ENCODE assay signal across 9 cellular contexts in the genomic region with DNA sequence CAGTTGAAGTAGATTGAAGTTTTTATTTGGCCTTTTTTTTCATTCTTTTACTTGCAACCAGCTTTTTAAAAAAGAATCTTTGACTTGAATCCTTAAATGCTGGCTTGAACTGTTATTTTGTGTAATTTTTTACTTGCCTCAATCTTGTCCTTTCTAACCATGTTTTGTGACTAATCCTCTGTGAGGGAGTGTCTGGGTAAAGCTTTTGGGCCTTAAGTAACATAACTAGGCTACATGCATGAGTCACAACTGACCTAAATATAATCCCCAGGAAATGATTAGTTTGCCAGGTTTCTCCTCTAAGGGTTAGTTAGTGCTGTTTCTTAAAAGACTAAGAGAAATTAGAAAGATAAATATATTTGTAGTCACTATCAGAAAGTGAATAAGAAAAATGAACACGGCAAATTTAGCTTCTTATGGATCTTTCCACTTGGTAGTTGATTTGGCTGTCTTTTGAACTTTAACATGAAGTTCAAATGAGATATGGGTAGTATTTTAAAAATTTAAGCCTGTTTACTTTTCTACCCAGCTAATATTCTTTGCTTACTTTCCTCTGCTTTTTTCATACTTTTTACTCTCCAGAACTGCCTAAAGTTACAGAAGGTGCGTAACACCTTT. TPM values are rescaled to one million over a fixed set of nuclear protein-coding genes. Genes with fewer than 3 reads are reported as not detected.
A peak's percentile ranks its signal among the peaks of the same experiment; 100 is the strongest.
DNase-seq lines count a peak whose midpoint lies in the region; ATAC-seq and TF ChIP-seq lines count a peak whose summit lies in the region.
"Had no signal": no experiment of that assay in that cellular context is flagged by ENCODE, and none has a peak within 500 bp of the region (broad histone marks: within the 10 kb centered on the region; RNA-seq: fewer than 3 reads in every experiment).

No MANE protein-coding gene starts in this region.

- intact Hi-C loops in aorta (cut with DNase I) = loop anchor here in 1 of 2 donors (5.0 kb wide), 1 partner anchor 519 kb away; a partner anchor contains a TSS

- peaks cover 23% of the 10 kb centered on the region for H3K79me2 ChIP-seq in Karpas-422 (ENCODE audit: low read length)

- H3K27ac ChIP-seq in Karpas-422 (ENCODE audit: low read length) (no peak overlapping the region; the same call in 1 of the 2 replicates), aorta (ENCODE audit: low read depth in 1 of 2, low read length in 2 of 2) (peak overlapping the region in 1 of 2 donors; percentile 43)

- peaks cover 4% of the 10 kb centered on the region; the same call in 1 of the 2 replicates for H3K4me1 ChIP-seq in Karpas-422 (ENCODE audit: low read length)
- H3K4me1 ChIP-seq in aorta (ENCODE audit: control insufficient read depth in 1 of 2, insufficient read depth in 2 of 2, low read length in 2 of 2) = no peaks in the 10 kb centered on the region

- H3K4me3 ChIP-seq in Karpas-422 (ENCODE audit: low read length) = no peak overlapping the region
- H3K4me3 ChIP-seq in astrocyte of the cerebellum (ENCODE audit: low read depth, low read length) = no peak overlapping the region
- H3K4me3 ChIP-seq in kidney epithelial cell (ENCODE audit: low read depth, low read length) = no peak overlapping the region
- H3K4me3 ChIP-seq in aorta (ENCODE audit: low read length in 2 of 2) = no peak overlapping the region

- H2AFZ ChIP-seq in Karpas-422 (ENCODE audit: low read length) = no peak overlapping the region

- peak; percentile 1 for DNase-seq in GDM1 (lab: John Stamatoyannopoulos, UW)
- no peak for DNase-seq in Karpas-422
- peak; percentile 89 for DNase-seq in astrocyte of the cerebellum (ENCODE audit: low read depth)
- peak; percentile 88 for DNase-seq in kidney epithelial cell (ENCODE audit: low read depth)
- no peak for DNase-seq in aorta
- DNase-seq in stimulated activated CD4-positive, alpha-beta T cell treated with anti-CD3 and anti-CD28 coated beads, Interleukin-1b, Interleukin-23, amount 100 ng/mL, for 48 hours = no peak
- DNase-seq in NCI-H1417 (lab: John Stamatoyannopoulos, UW) = no peak

- H3K4me2 ChIP-seq in Karpas-422 (ENCODE audit: low read depth, low read length, poor library complexity, severe bottlenecking) = peak overlapping the region; percentile 13

- 37 to 45% methylated on average over 2 of the region's 2 CpGs for WGBS in aorta, 2 donors

- H3K9me3 ChIP-seq in Karpas-422 (ENCODE audit: low read length) (no peaks in the 10 kb centered on the region), aorta (ENCODE audit: control insufficient read depth, low read length) (no peaks in the 10 kb centered on the region)

- no peaks in the 10 kb centered on the region for H3K9me2 ChIP-seq in Karpas-422 (replicated peaks; ENCODE audit: insufficient read depth, low read length)

- H3K36me3 ChIP-seq in Karpas-422 (ENCODE audit: insufficient read depth, low read length) (peaks cover 43% of the 10 kb centered on the region), kidney epithelial cell (ENCODE audit: control insufficient read depth, insufficient read depth, low read length) (no peaks in the 10 kb centered on the region), aorta (ENCODE audit: control insufficient read depth in 1 of 2, insufficient read depth in 2 of 2, low read length in 1 of 2) (peaks cover 0 to 2% of the 10 kb centered on the region in 2 donors)

- no peak overlapping the region for H3K9ac ChIP-seq in Karpas-422 (ENCODE audit: low read length)

- H3K27me3 ChIP-seq in Karpas-422 (ENCODE audit: low read length) = no peaks in the 10 kb centered on the region
- H3K27me3 ChIP-seq in kidney epithelial cell (ENCODE audit: control insufficient read depth, insufficient read depth, low read length) = no peaks in the 10 kb centered on the region
- no peaks in the 10 kb centered on the region for H3K27me3 ChIP-seq in aorta (ENCODE audit: control insufficient read depth in 1 of 2, insufficient read depth in 2 of 2, low read length in 1 of 2)

- ATAC-seq in GM21723 (IDR thresholded peaks at IDR 0.05; ENCODE audit: unreplicated experiment) (peak; percentile 87), aorta (ENCODE audit: low FRiP score) (peak; percentile 95)

- TF ChIP-seq CTCF in astrocyte of the cerebellum (IDR thresholded peaks at IDR 0.05; ENCODE audit: low read depth, low read length, missing control alignments) (no peak), kidney epithelial cell (IDR thresholded peaks at IDR 0.05; ENCODE audit: insufficient read depth, low read length, poor library complexity, severe bottlenecking) (no peak)

- H4K20me1 ChIP-seq in Karpas-422 (ENCODE audit: insufficient read depth, low read depth, low read length) = no peaks in the 10 kb centered on the region

- in situ Hi-C loops in astrocyte of the cerebellum (cut with HindIII; ENCODE audit: low sequenced_read_pairs) = no loop called here

RNA-seq across cellular contexts. Expression of a gene that starts 13.0 kb away (rescaled TPM):
- 30.9 and 40.2 TPM in 2 replicates for total RNA-seq in Karpas-422 (2014; rRNA removed; shearing (Covaris generic); ENCODE audit: low replicate concordance)
- total RNA-seq in kidney epithelial cell = 32.4 and 41.1 TPM in 2 replicates
- 10 to 100 TPM; 40.1 to 50.4 TPM for total RNA-seq in aorta
- polyA plus RNA-seq in aorta = 10 to 100 TPM; 12.1 to 25.2 TPM

RNA-seq across cellular contexts. Expression of a gene that starts 46.8 kb away (rescaled TPM):
- total RNA-seq in Karpas-422 (2014; rRNA removed; shearing (Covaris generic); ENCODE audit: low replicate concordance) = not detected in 2 replicates
- total RNA-seq in kidney epithelial cell (not detected in 2 replicates), aorta (not detected)
- polyA plus RNA-seq in aorta = not detected
- total RNA-seq: T-helper 1 cell treated with Interleukin-12 subunit alpha and Interleukin-12 subunit beta and Interleukin-4 antibody, amounts not matched to agents 30 ng/mL and 1 ng/mL, for 36 hours had no signal

Comparison
In these comparisons a context has a peak if more than half of its experiments do, and no peak if none do; other contexts are left out.
1. DNase-seq: peak in GDM1 (single experiment), astrocyte of the cerebellum (single experiment) and kidney epithelial cell (single experiment); none in Karpas-422 (single experiment), aorta (0 of 2), stimulated activated CD4-positive, alpha-beta T cell treated with anti-CD3 and anti-CD28 coated beads, Interleukin-1b, Interleukin-23, amount 100 ng/mL, for 48 hours (single experiment) and NCI-H1417 (0 of 3).